ENCODE assay signal across 8 cellular contexts in genomic region chr1:10835423-10836421, GRCh38. TPM values are rescaled to one million over a fixed set of nuclear protein-coding genes. Genes with fewer than 3 reads are reported as not detected.
DNase-seq lines count a peak whose midpoint lies in the region; ATAC-seq and TF ChIP-seq lines count a peak whose summit lies in the region.

No MANE protein-coding gene starts in this region.

- no peaks in the 10 kb centered on the region for H3K9me3 Mint-ChIP-seq in activated naive CD4-positive, alpha-beta T cell treated with anti-CD3 and anti-CD28 coated beads for 36 hours
- no peaks in the 10 kb centered on the region for H3K9me3 Mint-ChIP-seq in effector memory CD8-positive, alpha-beta T cell

- CTCF ChIA-PET in activated naive CD4-positive, alpha-beta T cell treated with anti-CD3 and anti-CD28 coated beads for 36 hours (lab: Charles Lee), result no interaction called here

- peak overlapping the region in 3 of 4 donors; percentile 17 to 52 (median 21) for H3K27ac ChIP-seq in gastrocnemius medialis

- H3K27me3 ChIP-seq in gastrocnemius medialis, result no peaks in the 10 kb centered on the region

- no peak for TF ChIP-seq POLR2A in gastrocnemius medialis (IDR thresholded peaks at IDR 0.05)

- H3K4me1 Mint-ChIP-seq in activated naive CD4-positive, alpha-beta T cell treated with anti-CD3 and anti-CD28 coated beads for 36 hours (ENCODE audit: low read depth), result peaks cover 1% of the 10 kb centered on the region
- H3K4me1 Mint-ChIP-seq in effector memory CD8-positive, alpha-beta T cell (ENCODE audit: low read depth in 2 of 2), result peaks cover 0 to 5% of the 10 kb centered on the region in 2 donors

- no peak overlapping the region for H3K4me3 Mint-ChIP-seq in activated naive CD4-positive, alpha-beta T cell treated with anti-CD3 and anti-CD28 coated beads for 36 hours
- H3K4me3 Mint-ChIP-seq in effector memory CD8-positive, alpha-beta T cell, result no peak overlapping the region

- peak; percentile 18 for DNase-seq in activated naive CD4-positive, alpha-beta T cell treated with anti-CD3 and anti-CD28 coated beads for 36 hours
- no peak for DNase-seq in activated naive CD4-positive, alpha-beta T cell treated with Interleukin-2 at 50 U/mL for 16 hours
- DNase-seq in NCI-H526 (lab: John Stamatoyannopoulos, UW) (peak; percentile 69 to 93), gastrocnemius medialis (peak in 1 of 2 donors; percentile 55)
- DNase-seq in effector CD4-positive, alpha-beta T cell, result no peak
- no peak for DNase-seq in effector memory CD8-positive, alpha-beta T cell

- no peaks in the 10 kb centered on the region for H3K36me3 Mint-ChIP-seq in activated naive CD4-positive, alpha-beta T cell treated with anti-CD3 and anti-CD28 coated beads for 36 hours (ENCODE audit: low read depth)
- H3K36me3 Mint-ChIP-seq in effector memory CD8-positive, alpha-beta T cell (ENCODE audit: insufficient read depth), result no peaks in the 10 kb centered on the region

- H3K4me3 ChIP-seq in gastrocnemius medialis, result peak overlapping the region in 1 of 4 donors; percentile 25

- no peak for TF ChIP-seq CTCF in gastrocnemius medialis (IDR thresholded peaks at IDR 0.05 in 4 of 5, conservative IDR thresholded peaks at IDR 0.05 in 1 of 5)

- H3K4me1 ChIP-seq in gastrocnemius medialis, result peaks cover 5 to 19% of the 10 kb centered on the region in 2 donors

- no peaks in the 10 kb centered on the region for H3K9me3 ChIP-seq in gastrocnemius medialis

- in situ Hi-C loops in gastrocnemius medialis (cut with MboI; ENCODE audit: low sequenced_read_pairs in 4 of 4), result no loop called here

- H3K36me3 ChIP-seq in gastrocnemius medialis, result no peaks in the 10 kb centered on the region

- H3K27me3 Mint-ChIP-seq in activated naive CD4-positive, alpha-beta T cell treated with anti-CD3 and anti-CD28 coated beads for 36 hours (ENCODE audit: low read depth), result peaks cover 30% of the 10 kb centered on the region
- H3K27me3 Mint-ChIP-seq in effector memory CD8-positive, alpha-beta T cell, result peaks cover 35 to 43% of the 10 kb centered on the region in 2 donors

- no peak overlapping the region for H3K27ac Mint-ChIP-seq in activated naive CD4-positive, alpha-beta T cell treated with anti-CD3 and anti-CD28 coated beads for 36 hours
- H3K27ac Mint-ChIP-seq in effector memory CD8-positive, alpha-beta T cell, result no peak overlapping the region

- intact Hi-C loops in activated naive CD4-positive, alpha-beta T cell treated with anti-CD3 and anti-CD28 coated beads for 36 hours (cut with micrococcal nuclease), result no loop called here
- intact Hi-C loops in gastrocnemius medialis (cut with DNase I; ENCODE audit: low total_unique reads), result no loop called here

- ATAC-seq in esophagus mucosa (peak; percentile 22), gastrocnemius medialis (peak; percentile 68 to 70), HG02798 (IDR thresholded peaks at IDR 0.05; ENCODE audit: poor library complexity, unreplicated experiment) (no peak)
- ATAC-seq in effector memory CD8-positive, alpha-beta T cell (replicated peaks), result no peak

RNA-seq across cellular contexts. Expression of gene CASZ1, which starts 39.3 kb away (rescaled TPM):
- total RNA-seq in activated naive CD4-positive, alpha-beta T cell treated with anti-CD3 and anti-CD28 coated beads for 36 hours, result 1 to 10 TPM; 1.7 to 2.0 TPM
- total RNA-seq in esophagus mucosa (22.8 TPM), gastrocnemius medialis (100 to 1,000 TPM in 1 of 4 donors, 10 to 100 TPM in 3; 19.1 to 121 (median 80.6) TPM)

Comparison
In these comparisons a context has a peak if more than half of its experiments do, and no peak if none do; other contexts are left out.
1. DNase-seq: peak in activated naive CD4-positive, alpha-beta T cell treated with anti-CD3 and anti-CD28 coated beads for 36 hours (single experiment) and NCI-H526 (2 of 2); none in activated naive CD4-positive, alpha-beta T cell treated with Interleukin-2 at 50 U/mL for 16 hours (single experiment), effector CD4-positive, alpha-beta T cell (single experiment) and effector memory CD8-positive, alpha-beta T cell (0 of 3).
2. ATAC-seq: peak in esophagus mucosa (single experiment) and gastrocnemius medialis (2 of 2); none in effector memory CD8-positive, alpha-beta T cell (single experiment) and HG02798 (single experiment).